ENCODE assay signal across 16 cellular contexts in the genomic region with DNA sequence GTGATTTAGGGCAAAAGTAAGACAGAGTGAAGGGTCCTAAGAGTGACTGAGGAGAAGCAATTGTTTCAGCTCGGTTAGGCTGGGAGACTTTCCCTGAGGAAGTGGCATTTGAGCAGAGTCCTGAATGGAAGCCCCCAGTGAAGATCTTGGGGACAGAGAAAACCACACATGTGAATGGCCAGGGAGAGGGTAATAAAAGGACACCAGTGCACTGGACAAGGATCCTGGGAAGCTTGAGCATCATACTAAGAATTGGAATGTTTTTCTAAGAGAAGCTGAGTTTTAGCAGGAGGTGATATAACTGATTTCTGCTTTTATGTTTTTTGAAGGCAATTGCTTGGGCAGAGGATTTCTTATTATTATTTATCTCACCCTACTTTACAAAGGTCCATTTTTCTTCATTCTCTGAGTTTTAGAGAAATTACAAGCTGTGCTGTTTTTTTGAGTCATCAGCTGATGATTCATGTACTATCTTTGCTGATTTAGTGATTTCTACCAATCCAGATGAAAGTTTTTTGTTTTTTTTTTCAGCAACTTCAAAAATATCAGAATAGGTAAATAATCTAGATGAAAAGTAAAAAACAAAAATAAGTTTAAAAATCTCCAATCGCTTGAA. TPM values are rescaled to one million over a fixed set of nuclear protein-coding genes. Genes with fewer than 3 reads are reported as not detected.
A peak's percentile ranks its signal among the peaks of the same experiment; 100 is the strongest.
DNase-seq lines count a peak whose midpoint lies in the region; ATAC-seq and TF ChIP-seq lines count a peak whose summit lies in the region.
"Had no signal": no experiment of that assay in that cellular context is flagged by ENCODE, and none has a peak within 500 bp of the region (broad histone marks: within the 10 kb centered on the region; RNA-seq: fewer than 3 reads in every experiment).

No MANE protein-coding gene starts in this region.

- no peak overlapping the region for H3K4me3 Mint-ChIP-seq in activated CD4-positive, alpha-beta T cell treated with anti-CD3 and anti-CD28 coated beads for 36 hours
- H3K4me3 Mint-ChIP-seq: GM23338, nephron had no signal

- H3K27ac Mint-ChIP-seq in activated CD4-positive, alpha-beta T cell treated with anti-CD3 and anti-CD28 coated beads for 36 hours, result peak overlapping the region; percentile 49
- H3K27ac Mint-ChIP-seq: GM23338, nephron had no signal

- no peak overlapping the region for H3K4me3 ChIP-seq in dorsolateral prefrontal cortex
- H3K4me3 ChIP-seq in lower lobe of right lung, result no peak overlapping the region
- H3K4me3 ChIP-seq: gastrocnemius medialis, GM23338, thoracic aorta had no signal

- H3K36me3 Mint-ChIP-seq in activated CD4-positive, alpha-beta T cell treated with anti-CD3 and anti-CD28 coated beads for 36 hours (ENCODE audit: low read depth), result peaks cover 31% of the 10 kb centered on the region

- ATAC-seq in activated CD4-positive, alpha-beta T cell treated with anti-CD3 and anti-CD28 coated beads for 36 hours, result peak; percentile 49
- ATAC-seq in GM18498 (IDR thresholded peaks at IDR 0.05; ENCODE audit: unreplicated experiment), result no peak
- no peak for ATAC-seq in lower lobe of right lung
- ATAC-seq in GM21423 (IDR thresholded peaks at IDR 0.05; ENCODE audit: unreplicated experiment), result no peak
- ATAC-seq: gastrocnemius medialis, GM23338 had no signal

- DNase-seq in activated CD4-positive, alpha-beta T cell treated with anti-CD3 and anti-CD28 coated beads for 36 hours, result no peak
- DNase-seq in activated CD4-positive, alpha-beta T cell treated with anti-CD3 and anti-CD28 coated beads for 4 hours, result no peak
- peak; percentile 80 for DNase-seq in SK-N-DZ (ENCODE audit: low spot score)
- DNase-seq in dorsolateral prefrontal cortex, result no peak
- peak; percentile 30 for DNase-seq in renal cortical epithelial cell (ENCODE audit: low read depth)
- DNase-seq in lower lobe of right lung, result no peak
- DNase-seq: activated CD4-positive, alpha-beta T cell treated with anti-CD3 and anti-CD28 coated beads for 1 hour; gastrocnemius medialis; NCI-H2081 treated with DMSO at 0.1 percent for 48 hours had no signal

- POLR2A ChIA-PET in activated CD4-positive, alpha-beta T cell treated with anti-CD3 and anti-CD28 coated beads for 36 hours (lab: Charles Lee), result no interaction called here

- no peak for TF ChIP-seq CTCF in dorsolateral prefrontal cortex (IDR thresholded peaks at IDR 0.05 in 54 of 56, conservative IDR thresholded peaks at IDR 0.05 in 2 of 56; ENCODE audit: low read depth in 1 of 56, partially characterized antibody in 56 of 56)
- no peak for TF ChIP-seq CTCF in lower lobe of right lung (IDR thresholded peaks at IDR 0.05)

- peaks cover 31% of the 10 kb centered on the region for H3K4me1 Mint-ChIP-seq in activated CD4-positive, alpha-beta T cell treated with anti-CD3 and anti-CD28 coated beads for 36 hours
- H3K4me1 Mint-ChIP-seq: GM23338 had no signal

- CTCF ChIA-PET in activated CD4-positive, alpha-beta T cell treated with anti-CD3 and anti-CD28 coated beads for 36 hours (lab: Charles Lee), result interaction anchor here (0.7 to 1.2 kb wide), 3 partner anchors 12 to 45 kb away, joined by 3 read pairs; no protein-coding TSS in a partner anchor

- intact Hi-C loops in activated CD4-positive, alpha-beta T cell treated with anti-CD3 and anti-CD28 coated beads for 36 hours (cut with DNase I, micrococcal nuclease), result no loop called here
- intact Hi-C loops in dorsolateral prefrontal cortex (cut with DNase I) (no loop called here), lower lobe of right lung (cut with DNase I) (no loop called here)

- H3K27ac ChIP-seq in dorsolateral prefrontal cortex (peak overlapping the region in 46 of 59 donors; percentile 0 to 75 (median 44)), lower lobe of right lung (no peak overlapping the region)
- H3K27ac ChIP-seq: 22Rv1, gastrocnemius medialis, RWPE1, thoracic aorta had no signal

- H3K27me3 ChIP-seq in dorsolateral prefrontal cortex (no peaks in the 10 kb centered on the region), lower lobe of right lung (ENCODE audit: low read depth) (no peaks in the 10 kb centered on the region)
- H3K27me3 ChIP-seq: gastrocnemius medialis had no signal

- H3K4me1 ChIP-seq in lower lobe of right lung, result no peaks in the 10 kb centered on the region
- H3K4me1 ChIP-seq: gastrocnemius medialis had no signal

- no peaks in the 10 kb centered on the region for H3K9me3 ChIP-seq in lower lobe of right lung
- H3K9me3 ChIP-seq: gastrocnemius medialis, thoracic aorta had no signal

- no peaks in the 10 kb centered on the region for H3K36me3 ChIP-seq in lower lobe of right lung
- H3K36me3 ChIP-seq: gastrocnemius medialis, thoracic aorta had no signal

- H3K27me3 Mint-ChIP-seq in activated CD4-positive, alpha-beta T cell treated with anti-CD3 and anti-CD28 coated beads for 36 hours, result no peaks in the 10 kb centered on the region

- no peaks in the 10 kb centered on the region for H3K9me3 Mint-ChIP-seq in activated CD4-positive, alpha-beta T cell treated with anti-CD3 and anti-CD28 coated beads for 36 hours (ENCODE audit: low read depth)
- H3K9me3 Mint-ChIP-seq: GM23338, nephron had no signal

RNA-seq across cellular contexts. Expression of gene MFSD6, which starts 43.5 kb away (rescaled TPM):
- 10 to 100 TPM; 30.1 to 35.4 TPM for total RNA-seq in activated CD4-positive, alpha-beta T cell treated with anti-CD3 and anti-CD28 coated beads for 36 hours
- 14.8 and 16.0 TPM in 2 replicates for polyA plus RNA-seq in SK-N-DZ (2014; cell fraction: cytosol; rRNA removed)
- polyA plus RNA-seq in SK-N-DZ (2014; cell fraction: nucleus; rRNA removed), result 6.9 and 9.1 TPM in 2 replicates
- total RNA-seq in dorsolateral prefrontal cortex, result 100 to 1,000 TPM in 107 of 120 experiments, 10 to 100 TPM in 13; 57.2 to 174 (median 137) TPM
- 30.2 and 32.3 TPM in 2 replicates for total RNA-seq in renal cortical epithelial cell
- total RNA-seq in lower lobe of right lung, result 50.5 TPM

Comparison
In these comparisons a context has a peak if more than half of its experiments do, and no peak if none do; other contexts are left out.
1. DNase-seq: peak in SK-N-DZ (single experiment) and renal cortical epithelial cell (single experiment); none in activated CD4-positive, alpha-beta T cell treated with anti-CD3 and anti-CD28 coated beads for 36 hours (single experiment), activated CD4-positive, alpha-beta T cell treated with anti-CD3 and anti-CD28 coated beads for 4 hours (0 of 2), dorsolateral prefrontal cortex (0 of 10) and lower lobe of right lung (single experiment).